Comparison of ENCODE assay signal across 18 cellular contexts in the genomic region with DNA sequence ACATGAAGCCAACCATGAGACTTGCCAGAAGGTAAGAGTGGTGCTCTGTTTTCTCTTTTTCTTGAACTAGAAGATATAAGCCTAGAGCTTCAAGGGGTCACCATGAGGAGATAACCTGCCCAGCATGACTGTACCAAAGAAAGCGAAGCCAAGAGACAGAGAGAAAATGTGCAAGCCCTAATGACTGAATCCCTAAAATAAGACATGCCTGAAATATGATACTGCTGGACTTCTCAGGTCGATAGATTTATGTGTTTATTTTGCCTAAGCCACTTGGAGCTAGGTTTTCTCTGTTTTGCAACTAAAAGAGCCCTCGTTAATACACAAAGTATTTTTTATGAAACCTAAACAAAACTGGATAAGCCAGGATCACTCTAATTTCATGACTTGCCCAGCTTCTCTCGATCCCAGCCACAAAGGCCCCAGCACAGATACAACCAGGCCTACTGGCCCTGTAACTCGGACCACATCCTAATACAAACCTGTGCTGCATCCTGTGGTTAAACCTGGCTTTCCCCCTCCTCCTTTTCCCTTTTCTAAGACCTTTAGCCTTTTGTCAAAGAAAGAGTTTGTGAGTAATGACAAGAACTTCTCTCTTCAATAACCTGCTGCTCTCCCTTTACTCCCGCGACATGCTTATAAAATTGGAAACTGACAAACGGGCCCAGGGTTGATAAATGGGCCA.
A peak's percentile ranks its signal among the peaks of the same experiment; 100 is the strongest.
DNase-seq lines count a peak whose midpoint lies in the region; ATAC-seq and TF ChIP-seq lines count a peak whose summit lies in the region.
"Had no signal": no experiment of that assay in that cellular context is flagged by ENCODE, and none has a peak within 500 bp of the region (broad histone marks: within the 10 kb centered on the region; RNA-seq: fewer than 3 reads in every experiment).

No MANE protein-coding gene starts in this region.

- intact Hi-C loops in psoas muscle (cut with DNase I), result no loop called here

- TF ChIP-seq CTCF in AG10803 (conservative IDR thresholded peaks at IDR 0.05; ENCODE audit: low read length) (no peak), HFFc6 (IDR thresholded peaks at IDR 0.05) (no peak), endothelial cell (IDR thresholded peaks at IDR 0.05; ENCODE audit: unreplicated experiment) (no peak), psoas muscle (IDR thresholded peaks at IDR 0.05) (no peak), RWPE1 (conservative IDR thresholded peaks at IDR 0.05; ENCODE audit: low read depth) (no peak)

- H3K27ac Mint-ChIP-seq in HFFc6 (peak overlapping the region; percentile 73), endothelial cell (ENCODE audit: unreplicated experiment) (peak overlapping the region; percentile 1)
- H3K27ac Mint-ChIP-seq: activated T-helper 17 cell treated with anti-CD3 and anti-CD28 coated beads, Interleukin-2, amount 50 U/mL, for 72 hours; endodermal cell; H9 had no signal

- H3K36me3 Mint-ChIP-seq in HFFc6 (ENCODE audit: low read depth) (peaks cover 26% of the 10 kb centered on the region), endothelial cell (ENCODE audit: low read depth, unreplicated experiment) (peaks cover 45% of the 10 kb centered on the region)

- ATAC-seq in psoas muscle, result peak in 3 of 4 donors; percentile 64 to 94 (median 90)
- no peak for ATAC-seq in HG03571 (IDR thresholded peaks at IDR 0.05; ENCODE audit: unreplicated experiment)
- ATAC-seq: activated T-helper 17 cell treated with anti-CD3 and anti-CD28 coated beads, Interleukin-2, amount 50 U/mL, for 72 hours; left colon; Panc1 had no signal

- H3K36me3 ChIP-seq in psoas muscle (ENCODE audit: insufficient read depth in 1 of 2, low read depth in 1 of 2), result no peaks in the 10 kb centered on the region

- CTCF ChIA-PET in RWPE1 (lab: Yijun Ruan, JAX), result no interaction called here

- H3K9me3 Mint-ChIP-seq in HFFc6 (peaks cover 35% of the 10 kb centered on the region), endothelial cell (ENCODE audit: unreplicated experiment) (peaks cover 28% of the 10 kb centered on the region)

- peaks cover 42% of the 10 kb centered on the region for H3K4me1 Mint-ChIP-seq in HFFc6 (ENCODE audit: low read depth)
- H3K4me1 Mint-ChIP-seq in endothelial cell (ENCODE audit: unreplicated experiment), result peaks cover 18% of the 10 kb centered on the region
- H3K4me1 Mint-ChIP-seq: activated T-helper 17 cell treated with anti-CD3 and anti-CD28 coated beads, Interleukin-2, amount 50 U/mL, for 72 hours; endodermal cell; H9 had no signal

- H3K27ac ChIP-seq in psoas muscle (peak overlapping the region; percentile 25), RWPE1 (no peak overlapping the region)

- H3K4me3 Mint-ChIP-seq in HFFc6 (peak overlapping the region; percentile 60), endothelial cell (ENCODE audit: unreplicated experiment) (peak overlapping the region; percentile 3)
- H3K4me3 Mint-ChIP-seq: activated T-helper 17 cell treated with anti-CD3 and anti-CD28 coated beads, Interleukin-2, amount 50 U/mL, for 72 hours; endodermal cell; H9 had no signal

- H3K27me3 ChIP-seq in psoas muscle (ENCODE audit: insufficient read depth in 3 of 3, low read length in 2 of 3), result no peaks in the 10 kb centered on the region

- H3K4me1 ChIP-seq in psoas muscle, result peaks cover 14% of the 10 kb centered on the region

- H3K4me3 ChIP-seq in AG10803 (ENCODE audit: low read length) (no peak overlapping the region), psoas muscle (no peak overlapping the region)

- 41 to 48% (median 43%) methylated on average over 8 of the region's 8 CpGs for WGBS in psoas muscle, 3 donors

- POLR2A ChIA-PET in RWPE1 (lab: Yijun Ruan, JAX; ENCODE audit: low non-redundant PET), result no interaction called here

- DNase-seq in AG10803 (ENCODE audit: low read depth) (peak; percentile 53), HFFc6 (peak; percentile 56), endothelial cell (ENCODE audit: low spot score) (no peak), psoas muscle (no peak), HuH-7.5 (ENCODE audit: low spot score) (no peak), RWPE1 (ENCODE audit: low spot score) (no peak), Ammon's horn (ENCODE audit: low spot score) (no peak)
- DNase-seq: activated CD4-positive, alpha-beta T cell treated with anti-CD3 and anti-CD28 coated beads, Interleukin-2, amount 50 U/mL, for 1 hour; DMS79 treated with DMSO at 0.1 percent for 48 hours; endodermal cell; H9; left colon; NCI-H1048; NCI-H446 treated with DMSO at 0.1 percent for 48 hours; nucleus accumbens had no signal

- H3K9me3 ChIP-seq in psoas muscle, result peaks cover 25% of the 10 kb centered on the region

- H3K27me3 Mint-ChIP-seq in HFFc6 (ENCODE audit: insufficient read depth) (no peaks in the 10 kb centered on the region; the same call in 1 of the 2 replicates), endothelial cell (ENCODE audit: unreplicated experiment) (peaks cover 3% of the 10 kb centered on the region)
- H3K27me3 Mint-ChIP-seq: activated T-helper 17 cell treated with anti-CD3 and anti-CD28 coated beads, Interleukin-2, amount 50 U/mL, for 72 hours had no signal

Comparison
In these comparisons a context has a peak if more than half of its experiments do, and no peak if none do; other contexts are left out.
1. DNase-seq: peak in AG10803 (single experiment) and HFFc6 (single experiment); none in endothelial cell (single experiment), psoas muscle (0 of 2), HuH-7.5 (single experiment), RWPE1 (single experiment) and Ammon's horn (single experiment).